Comparison of ENCODE assay signal across 24 cellular contexts in genomic region chr19:43481701-43482100, GRCh38. TPM values are rescaled to one million over a fixed set of nuclear protein-coding genes. Genes with fewer than 3 reads are reported as not detected.
"Had no signal": no experiment of that assay in that cellular context is flagged by ENCODE, and none has a peak within 500 bp of the region (broad histone marks: within the 10 kb centered on the region; RNA-seq: fewer than 3 reads in every experiment).

No MANE protein-coding gene starts in this region.

- H3K27ac Mint-ChIP-seq: memory B cell; nephron; stimulated activated memory B cell treated with anti-CD40 and anti-IgM and Interleukin-4, amounts not matched to agents 10 μg/mL and 1 μg/mL and 100 μg/mL, for 72 hours had no signal

- H3K36me3 ChIP-seq: ovary, upper lobe of left lung had no signal

- H3K27me3 ChIP-seq: esophagus squamous epithelium, ovary, spleen, testis, tibial artery, upper lobe of left lung had no signal

- DNase-seq: dermis blood vessel endothelial cell; effector memory CD8-positive, alpha-beta T cell; esophagus squamous epithelium; foreskin melanocyte; head of caudate nucleus; nucleus accumbens; ovary; psoas muscle; spleen; stimulated activated CD4-positive, alpha-beta T cell treated with anti-CD3 and anti-CD28 coated beads, Interleukin-4, amount 100 ng/mL, for 4 hours; stimulated activated naive CD8-positive, alpha-beta T cell treated with anti-CD3 and anti-CD28 coated beads, Interleukin-15, Interleukin-2, amounts not matched to agents 100 U/mL and 50 U/mL, for 24 hours; substantia nigra; testis; tibial artery; upper lobe of left lung had no signal

- H3K4me3 ChIP-seq: coronary artery, esophagus squamous epithelium, lung, ovary, psoas muscle, skin epidermis, spleen, testis, tibial artery, upper lobe of left lung had no signal

- H3K9me3 ChIP-seq: esophagus squamous epithelium, ovary, psoas muscle, spleen, testis, tibial artery, upper lobe of left lung had no signal

- H3K27ac ChIP-seq: coronary artery, epithelial cell of prostate, esophagus squamous epithelium, ovary, psoas muscle, skin epidermis, spleen, testis, tibial artery, upper lobe of left lung had no signal

- H3K4me1 ChIP-seq: esophagus squamous epithelium, psoas muscle, testis, tibial artery, upper lobe of left lung had no signal

- H3K4me3 Mint-ChIP-seq: effector memory CD8-positive, alpha-beta T cell; memory B cell; nephron; stimulated activated memory B cell treated with anti-CD40 and anti-IgM and Interleukin-4, amounts not matched to agents 10 μg/mL and 1 μg/mL and 100 μg/mL, for 72 hours had no signal

- H3K27me3 Mint-ChIP-seq: effector memory CD8-positive, alpha-beta T cell; memory B cell; stimulated activated memory B cell treated with anti-CD40 and anti-IgM and Interleukin-4, amounts not matched to agents 10 μg/mL and 1 μg/mL and 100 μg/mL, for 72 hours had no signal

- H3K4me1 Mint-ChIP-seq: nephron had no signal

- H3K9me3 Mint-ChIP-seq: effector memory CD8-positive, alpha-beta T cell; memory B cell; nephron; stimulated activated memory B cell treated with anti-CD40 and anti-IgM and Interleukin-4, amounts not matched to agents 10 μg/mL and 1 μg/mL and 100 μg/mL, for 72 hours had no signal

- ATAC-seq: effector memory CD8-positive, alpha-beta T cell; left lobe of liver; psoas muscle; right cardiac atrium; stimulated activated memory B cell treated with anti-CD40 and anti-IgM and Interleukin-4, amounts not matched to agents 10 μg/mL and 1 μg/mL and 100 μg/mL, for 72 hours; stimulated activated naive CD8-positive, alpha-beta T cell treated with anti-CD3 and anti-CD28 coated beads, Interleukin-15, Interleukin-2, amounts not matched to agents 100 U/mL and 50 U/mL, for 24 hours had no signal

RNA-seq across cellular contexts. Expression of gene LYPD3, which starts 16.3 kb away (rescaled TPM):
- total RNA-seq: psoas muscle had no signal

RNA-seq across cellular contexts. Expression of gene ZNF575, which starts 51.3 kb away (rescaled TPM):
- total RNA-seq: dermis blood vessel endothelial cell, esophagus squamous epithelium had no signal
